ENCODE assay signal across 8 cellular contexts in genomic region chr20:32902456-32903420, GRCh38. TPM values are rescaled to one million over a fixed set of nuclear protein-coding genes. Genes with fewer than 3 reads are reported as not detected.
A peak's percentile ranks its signal among the peaks of the same experiment; 100 is the strongest.
DNase-seq lines count a peak whose midpoint lies in the region; ATAC-seq, FAIRE-seq and TF ChIP-seq lines count a peak whose summit lies in the region.

No MANE protein-coding gene starts in this region.

- FAIRE-seq in frontal cortex (lab: Jason Lieb, UNC), result no peak

- TF ChIP-seq POLR2A in uterus (IDR thresholded peaks at IDR 0.05), result no peak

- TF ChIP-seq CTCF in uterus (IDR thresholded peaks at IDR 0.05), result peak; percentile 37 to 65 (median 56)

- no peak overlapping the region for H3K4me3 Mint-ChIP-seq in activated T-helper 2 cell treated with anti-CD3 and anti-CD28 coated beads, Interferon-gamma antibody, Interleukin-2, Interleukin-4, amounts not matched to agents 10 μg/mL and 5 μg/mL and 100 μg/mL, durations not matched to agents 14 hours and 24 hours and 36 hours (ENCODE audit: low read depth)

- no peaks in the 10 kb centered on the region for H3K27me3 Mint-ChIP-seq in activated T-helper 2 cell treated with anti-CD3 and anti-CD28 coated beads, Interferon-gamma antibody, Interleukin-2, Interleukin-4, amounts not matched to agents 10 μg/mL and 5 μg/mL and 100 μg/mL, durations not matched to agents 14 hours and 24 hours and 36 hours (ENCODE audit: low read depth)

- no peaks in the 10 kb centered on the region for H3K36me3 ChIP-seq in uterus

- intact Hi-C loops in activated T-helper 2 cell treated with anti-CD3 and anti-CD28 coated beads, Interferon-gamma antibody, Interleukin-2, Interleukin-4, amounts not matched to agents 10 μg/mL and 5 μg/mL and 100 μg/mL, durations not matched to agents 14 hours and 24 hours and 36 hours (cut with micrococcal nuclease), result loop anchor here (1.0 to 5.0 kb wide), 3 partner anchors 43 to 395 kb away; no protein-coding TSS in a partner anchor
- intact Hi-C loops in posterior vena cava (cut with DNase I), result loop anchor here in 1 of 2 donors (10.0 kb wide), 1 partner anchor 392 kb away; no protein-coding TSS in a partner anchor
- intact Hi-C loops in uterus (cut with DNase I; ENCODE audit: low total_unique reads), result no loop called here

- no peaks in the 10 kb centered on the region for H3K36me3 Mint-ChIP-seq in activated T-helper 2 cell treated with anti-CD3 and anti-CD28 coated beads, Interferon-gamma antibody, Interleukin-2, Interleukin-4, amounts not matched to agents 10 μg/mL and 5 μg/mL and 100 μg/mL, durations not matched to agents 14 hours and 24 hours and 36 hours (ENCODE audit: low read depth)

- no peaks in the 10 kb centered on the region for H3K9me3 Mint-ChIP-seq in activated T-helper 2 cell treated with anti-CD3 and anti-CD28 coated beads, Interferon-gamma antibody, Interleukin-2, Interleukin-4, amounts not matched to agents 10 μg/mL and 5 μg/mL and 100 μg/mL, durations not matched to agents 14 hours and 24 hours and 36 hours

- H3K27me3 ChIP-seq in uterus, result no peaks in the 10 kb centered on the region

- H3K4me1 Mint-ChIP-seq in activated T-helper 2 cell treated with anti-CD3 and anti-CD28 coated beads, Interferon-gamma antibody, Interleukin-2, Interleukin-4, amounts not matched to agents 10 μg/mL and 5 μg/mL and 100 μg/mL, durations not matched to agents 14 hours and 24 hours and 36 hours (ENCODE audit: low read depth), result peaks cover 10% of the 10 kb centered on the region

- H3K27ac Mint-ChIP-seq in activated T-helper 2 cell treated with anti-CD3 and anti-CD28 coated beads, Interferon-gamma antibody, Interleukin-2, Interleukin-4, amounts not matched to agents 10 μg/mL and 5 μg/mL and 100 μg/mL, durations not matched to agents 14 hours and 24 hours and 36 hours, result peak overlapping the region; percentile 18

- DNase-seq in COLO668 (lab: John Stamatoyannopoulos, UW; ENCODE audit: unreplicated experiment) (peak; percentile 47), HS-5 (ENCODE audit: low read depth) (peak; percentile 14), RPMI8226 (peak; percentile 69), frontal cortex (ENCODE audit: low spot score in 2 of 2) (peak; percentile 63 to 82), posterior vena cava (ENCODE audit: low spot score) (peak; percentile 87), uterus (no peak)
- DNase-seq in activated T-helper 2 cell treated with anti-CD3 and anti-CD28 coated beads, Interferon-gamma antibody, Interleukin-2, Interleukin-4, amounts not matched to agents 10 μg/mL and 5 μg/mL and 100 μg/mL, durations not matched to agents 14 hours and 24 hours and 36 hours (ENCODE audit: low spot score), result peak; percentile 49

- H3K4me3 ChIP-seq in uterus, result no peak overlapping the region

- no peak overlapping the region for H3K27ac ChIP-seq in uterus

- no peak for ATAC-seq in GM21447 (IDR thresholded peaks at IDR 0.05; ENCODE audit: unreplicated experiment)

- H3K9me3 ChIP-seq in uterus, result no peaks in the 10 kb centered on the region

- H3K4me1 ChIP-seq in uterus, result no peaks in the 10 kb centered on the region

RNA-seq across cellular contexts. Expression of gene EFCAB8, which starts 44.0 kb away (rescaled TPM):
- 0.37 and 0.52 TPM in 2 replicates for total RNA-seq in activated T-helper 2 cell treated with anti-CD3 and anti-CD28 coated beads, Interferon-gamma antibody, Interleukin-2, Interleukin-4, amounts not matched to agents 10 μg/mL and 5 μg/mL and 100 μg/mL, durations not matched to agents 14 hours and 24 hours and 36 hours
- total RNA-seq in frontal cortex, result not detected
- total RNA-seq in posterior vena cava, result under 1 TPM; 0.28 to 0.81 TPM
- 1 to 10 TPM in 2 of 4 donors, not detected in 2; 1.4 to 1.5 TPM for total RNA-seq in uterus

Comparison
In these comparisons a context has a peak if more than half of its experiments do, and no peak if none do; other contexts are left out.
1. DNase-seq: peak in COLO668 (single experiment), HS-5 (single experiment), RPMI8226 (single experiment), activated T-helper 2 cell treated with anti-CD3 and anti-CD28 coated beads, Interferon-gamma antibody, Interleukin-2, Interleukin-4, amounts not matched to agents 10 μg/mL and 5 μg/mL and 100 μg/mL, durations not matched to agents 14 hours and 24 hours and 36 hours (single experiment), frontal cortex (2 of 2) and posterior vena cava (single experiment); none in uterus (0 of 2).